ENCODE assay signal across 1 cellular context in the genomic region with DNA sequence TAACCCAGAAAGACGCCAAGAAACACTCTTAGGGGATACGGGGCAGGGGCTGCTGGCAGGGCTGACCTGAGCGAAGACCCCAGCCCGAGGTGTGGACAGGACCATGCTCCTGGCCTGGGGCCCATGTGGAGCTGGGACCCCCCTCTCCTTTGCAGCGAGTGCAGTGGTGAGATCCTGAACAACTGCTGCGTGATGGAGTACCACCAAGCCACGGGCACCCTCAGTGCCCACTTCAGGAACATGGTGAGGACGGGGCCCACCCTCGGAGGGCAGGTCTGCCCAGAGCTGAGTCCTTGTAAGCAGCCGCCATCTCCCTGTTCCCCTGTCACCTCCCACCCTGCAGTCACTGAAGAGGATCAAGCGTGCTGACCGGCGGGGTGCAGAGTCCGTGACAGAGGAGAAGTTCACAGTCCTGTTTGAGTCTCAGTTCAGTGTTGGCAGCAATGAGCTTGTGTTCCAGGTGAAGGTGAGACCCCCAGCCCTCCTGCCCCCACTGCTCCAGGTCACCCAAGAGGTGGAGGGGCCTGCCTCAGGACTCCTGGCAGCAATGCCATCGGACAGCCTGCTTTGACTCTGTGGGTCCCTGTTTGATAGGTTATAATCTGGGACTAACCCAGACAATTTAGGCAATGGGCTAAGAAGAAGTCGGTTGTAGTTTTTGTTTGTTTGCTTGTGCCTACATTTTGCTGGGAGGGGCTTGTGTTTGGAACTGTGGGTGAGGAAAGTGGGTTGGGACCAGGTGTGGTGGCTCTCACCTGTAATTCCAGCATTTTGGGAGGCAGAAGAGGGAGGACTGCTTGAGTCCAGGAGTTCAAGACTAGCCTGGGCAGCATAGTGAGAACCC.
TF ChIP-seq lines count a peak whose summit lies in the region.

No MANE protein-coding gene starts in this region.

TF ChIP-seq in SK-N-SH treated with all-trans-retinoic acid at 6 μM for 48 hours, 23 proteins besides CTCF, POLR2A, EP300 and RAD21 (continued from another document):
- TF ChIP-seq ISL1 (CRISPR knock-in tag; IDR thresholded peaks at IDR 0.05) (no peak), ZFP30 (CRISPR knock-in tag; IDR thresholded peaks at IDR 0.05) (no peak), ZNF8 (CRISPR knock-in tag; IDR thresholded peaks at IDR 0.05) (no peak), ZNF565 (CRISPR knock-in tag; conservative IDR thresholded peaks at IDR 0.05; ENCODE audit: low read depth) (no peak), ESRRG (CRISPR knock-in tag; IDR thresholded peaks at IDR 0.05) (no peak), TCF4 (CRISPR knock-in tag; IDR thresholded peaks at IDR 0.05; ENCODE audit: borderline replicate concordance) (no peak)
- TF ChIP-seq, protein P1, sequence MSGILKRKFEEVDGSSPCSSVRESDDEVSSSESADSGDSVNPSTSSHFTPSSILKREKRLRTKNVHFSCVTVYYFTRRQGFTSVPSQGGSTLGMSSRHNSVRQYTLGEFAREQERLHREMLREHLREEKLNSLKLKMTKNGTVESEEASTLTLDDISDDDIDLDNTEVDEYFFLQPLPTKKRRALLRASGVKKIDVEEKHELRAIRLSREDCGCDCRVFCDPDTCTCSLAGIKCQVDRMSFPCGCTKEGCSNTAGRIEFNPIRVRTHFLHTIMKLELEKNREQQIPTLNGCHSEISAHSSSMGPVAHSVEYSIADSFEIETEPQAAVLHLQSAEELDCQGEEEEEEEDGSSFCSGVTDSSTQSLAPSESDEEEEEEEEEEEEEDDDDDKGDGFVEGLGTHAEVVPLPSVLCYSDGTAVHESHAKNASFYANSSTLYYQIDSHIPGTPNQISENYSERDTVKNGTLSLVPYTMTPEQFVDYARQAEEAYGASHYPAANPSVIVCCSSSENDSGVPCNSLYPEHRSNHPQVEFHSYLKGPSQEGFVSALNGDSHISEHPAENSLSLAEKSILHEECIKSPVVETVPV (CRISPR knock-in tag; IDR thresholded peaks at IDR 0.05): no peak
- TF ChIP-seq, protein P2, sequence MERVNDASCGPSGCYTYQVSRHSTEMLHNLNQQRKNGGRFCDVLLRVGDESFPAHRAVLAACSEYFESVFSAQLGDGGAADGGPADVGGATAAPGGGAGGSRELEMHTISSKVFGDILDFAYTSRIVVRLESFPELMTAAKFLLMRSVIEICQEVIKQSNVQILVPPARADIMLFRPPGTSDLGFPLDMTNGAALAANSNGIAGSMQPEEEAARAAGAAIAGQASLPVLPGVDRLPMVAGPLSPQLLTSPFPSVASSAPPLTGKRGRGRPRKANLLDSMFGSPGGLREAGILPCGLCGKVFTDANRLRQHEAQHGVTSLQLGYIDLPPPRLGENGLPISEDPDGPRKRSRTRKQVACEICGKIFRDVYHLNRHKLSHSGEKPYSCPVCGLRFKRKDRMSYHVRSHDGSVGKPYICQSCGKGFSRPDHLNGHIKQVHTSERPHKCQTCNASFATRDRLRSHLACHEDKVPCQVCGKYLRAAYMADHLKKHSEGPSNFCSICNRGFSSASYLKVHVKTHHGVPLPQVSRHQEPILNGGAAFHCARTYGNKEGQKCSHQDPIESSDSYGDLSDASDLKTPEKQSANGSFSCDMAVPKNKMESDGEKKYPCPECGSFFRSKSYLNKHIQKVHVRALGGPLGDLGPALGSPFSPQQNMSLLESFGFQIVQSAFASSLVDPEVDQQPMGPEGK (CRISPR knock-in tag; IDR thresholded peaks at IDR 0.05; ENCODE audit: borderline replicate concordance): no peak
- TF ChIP-seq, protein P3, sequence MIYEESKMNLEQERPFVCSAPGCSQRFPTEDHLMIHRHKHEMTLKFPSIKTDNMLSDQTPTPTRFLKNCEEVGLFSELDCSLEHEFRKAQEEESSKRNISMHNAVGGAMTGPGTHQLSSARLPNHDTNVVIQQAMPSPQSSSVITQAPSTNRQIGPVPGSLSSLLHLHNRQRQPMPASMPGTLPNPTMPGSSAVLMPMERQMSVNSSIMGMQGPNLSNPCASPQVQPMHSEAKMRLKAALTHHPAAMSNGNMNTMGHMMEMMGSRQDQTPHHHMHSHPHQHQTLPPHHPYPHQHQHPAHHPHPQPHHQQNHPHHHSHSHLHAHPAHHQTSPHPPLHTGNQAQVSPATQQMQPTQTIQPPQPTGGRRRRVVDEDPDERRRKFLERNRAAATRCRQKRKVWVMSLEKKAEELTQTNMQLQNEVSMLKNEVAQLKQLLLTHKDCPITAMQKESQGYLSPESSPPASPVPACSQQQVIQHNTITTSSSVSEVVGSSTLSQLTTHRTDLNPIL (CRISPR knock-in tag; IDR thresholded peaks at IDR 0.05; ENCODE audit: low read depth): no peak
- TF ChIP-seq, protein P4, sequence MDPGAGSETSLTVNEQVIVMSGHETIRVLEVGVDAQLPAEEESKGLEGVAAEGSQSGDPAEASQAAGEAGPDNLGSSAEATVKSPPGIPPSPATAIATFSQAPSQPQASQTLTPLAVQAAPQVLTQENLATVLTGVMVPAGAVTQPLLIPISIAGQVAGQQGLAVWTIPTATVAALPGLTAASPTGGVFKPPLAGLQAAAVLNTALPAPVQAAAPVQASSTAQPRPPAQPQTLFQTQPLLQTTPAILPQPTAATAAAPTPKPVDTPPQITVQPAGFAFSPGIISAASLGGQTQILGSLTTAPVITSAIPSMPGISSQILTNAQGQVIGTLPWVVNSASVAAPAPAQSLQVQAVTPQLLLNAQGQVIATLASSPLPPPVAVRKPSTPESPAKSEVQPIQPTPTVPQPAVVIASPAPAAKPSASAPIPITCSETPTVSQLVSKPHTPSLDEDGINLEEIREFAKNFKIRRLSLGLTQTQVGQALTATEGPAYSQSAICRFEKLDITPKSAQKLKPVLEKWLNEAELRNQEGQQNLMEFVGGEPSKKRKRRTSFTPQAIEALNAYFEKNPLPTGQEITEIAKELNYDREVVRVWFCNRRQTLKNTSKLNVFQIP (CRISPR knock-in tag; IDR thresholded peaks at IDR 0.05; ENCODE audit: borderline replicate concordance, low read depth): no peak
